ENCODE assay signal across 10 cellular contexts in genomic region chr5:132446621-132447020, GRCh38. TPM values are rescaled to one million over a fixed set of nuclear protein-coding genes. Genes with fewer than 3 reads are reported as not detected.
DNase-seq lines count a peak whose midpoint lies in the region; ATAC-seq and TF ChIP-seq lines count a peak whose summit lies in the region.
"Had no signal": no experiment of that assay in that cellular context is flagged by ENCODE, and none has a peak within 500 bp of the region (broad histone marks: within the 10 kb centered on the region; RNA-seq: fewer than 3 reads in every experiment).

No MANE protein-coding gene starts in this region.

- no peaks in the 10 kb centered on the region for H3K9me3 ChIP-seq in lung (ENCODE audit: control insufficient read depth in 2 of 2, insufficient read depth in 1 of 2, low read length in 1 of 2)
- H3K9me3 ChIP-seq in tibial nerve = no peaks in the 10 kb centered on the region
- no peaks in the 10 kb centered on the region for H3K9me3 ChIP-seq in WERI-Rb-1 (ENCODE audit: severe bottlenecking)

- intact Hi-C loops in activated CD8-positive, alpha-beta T cell treated with anti-CD3 and anti-CD28 coated beads for 36 hours (cut with micrococcal nuclease) = no loop called here

- no peaks in the 10 kb centered on the region for H3K9me3 Mint-ChIP-seq in activated CD8-positive, alpha-beta T cell treated with anti-CD3 and anti-CD28 coated beads, Interleukin-2, amount 10 ng/mL, durations not matched to agents 7 days and 5 days (ENCODE audit: insufficient read depth)
- H3K9me3 Mint-ChIP-seq in activated CD8-positive, alpha-beta T cell treated with anti-CD3 and anti-CD28 coated beads for 36 hours = no peaks in the 10 kb centered on the region

- H3K4me3 ChIP-seq in lung (no peak overlapping the region), tibial nerve (no peak overlapping the region), WERI-Rb-1 (ENCODE audit: low read depth, low read length) (no peak overlapping the region)

- no peak for ATAC-seq in activated CD8-positive, alpha-beta T cell treated with anti-CD3 and anti-CD28 coated beads, Interleukin-2, amount 10 ng/mL, durations not matched to agents 7 days and 5 days
- no peak for ATAC-seq in activated CD8-positive, alpha-beta T cell treated with anti-CD3 and anti-CD28 coated beads for 36 hours
- ATAC-seq in lung (ENCODE audit: insufficient read depth, low FRiP score) = no peak
- no peak for ATAC-seq in HG03520 (IDR thresholded peaks at IDR 0.05; ENCODE audit: unreplicated experiment)

- peaks cover 85% of the 10 kb centered on the region for H3K36me3 Mint-ChIP-seq in activated CD8-positive, alpha-beta T cell treated with anti-CD3 and anti-CD28 coated beads, Interleukin-2, amount 10 ng/mL, durations not matched to agents 7 days and 5 days (ENCODE audit: low read depth)
- peaks cover 43% of the 10 kb centered on the region for H3K36me3 Mint-ChIP-seq in activated CD8-positive, alpha-beta T cell treated with anti-CD3 and anti-CD28 coated beads for 36 hours (ENCODE audit: low read depth)

- H3K27me3 Mint-ChIP-seq in activated CD8-positive, alpha-beta T cell treated with anti-CD3 and anti-CD28 coated beads, Interleukin-2, amount 10 ng/mL, durations not matched to agents 7 days and 5 days (ENCODE audit: low read depth) = no peaks in the 10 kb centered on the region
- H3K27me3 Mint-ChIP-seq in activated CD8-positive, alpha-beta T cell treated with anti-CD3 and anti-CD28 coated beads for 36 hours = no peaks in the 10 kb centered on the region

- peak overlapping the region; percentile 68 to 76 for H3K27ac ChIP-seq in lung (ENCODE audit: low read depth in 1 of 2, low read length in 1 of 2)
- H3K27ac ChIP-seq in tibial nerve = peak overlapping the region in 3 of 4 donors; percentile 52 to 84 (median 65)
- H3K27ac ChIP-seq in WERI-Rb-1 = no peak overlapping the region

- WGBS in lung, 2 donors = 50 to 68% methylated on average over 6 of the region's 6 CpGs
- WGBS in tibial nerve, 2 donors = 32 to 35% methylated on average over 6 of the region's 6 CpGs

- H3K4me1 ChIP-seq in lung (ENCODE audit: control insufficient read depth in 2 of 2, insufficient read depth in 2 of 2, low read length in 2 of 2) (peaks cover 32% of the 10 kb centered on the region in 2 donors), tibial nerve (peaks cover 0 to 52% (median 25%) of the 10 kb centered on the region in 4 donors)

- H3K27ac Mint-ChIP-seq in activated CD8-positive, alpha-beta T cell treated with anti-CD3 and anti-CD28 coated beads, Interleukin-2, amount 10 ng/mL, durations not matched to agents 7 days and 5 days = peak overlapping the region; percentile 67
- H3K27ac Mint-ChIP-seq in activated CD8-positive, alpha-beta T cell treated with anti-CD3 and anti-CD28 coated beads for 36 hours = no peak overlapping the region

- no peak for TF ChIP-seq CTCF in activated CD8-positive, alpha-beta T cell treated with anti-CD3 and anti-CD28 coated beads for 36 hours (IDR thresholded peaks at IDR 0.05)
- TF ChIP-seq CTCF in lung (IDR thresholded peaks at IDR 0.05; ENCODE audit: control extremely low read depth, extremely low read depth) (no peak), tibial nerve (IDR thresholded peaks at IDR 0.05) (no peak), WERI-Rb-1 (IDR thresholded peaks at IDR 0.05; ENCODE audit: low read depth, low read length) (no peak)

- no peak overlapping the region for H3K4me3 Mint-ChIP-seq in activated CD8-positive, alpha-beta T cell treated with anti-CD3 and anti-CD28 coated beads, Interleukin-2, amount 10 ng/mL, durations not matched to agents 7 days and 5 days
- H3K4me3 Mint-ChIP-seq in activated CD8-positive, alpha-beta T cell treated with anti-CD3 and anti-CD28 coated beads for 36 hours = no peak overlapping the region

- CTCF ChIA-PET in activated CD8-positive, alpha-beta T cell treated with anti-CD3 and anti-CD28 coated beads, Interleukin-2, amount 10 ng/mL, durations not matched to agents 7 days and 5 days (lab: Charles Lee) = interaction anchor here (1.3 to 3.0 kb wide), 4 partner anchors 9 to 26 kb away, joined by 3 to 8 read pairs (median 5); no protein-coding TSS in a partner anchor
- CTCF ChIA-PET in activated CD8-positive, alpha-beta T cell treated with anti-CD3 and anti-CD28 coated beads for 36 hours (lab: Charles Lee) = interaction anchor here (1.3 to 3.2 kb wide), 6 partner anchors 9 to 54 kb away, joined by 3 to 11 read pairs (median 6); no protein-coding TSS in a partner anchor

- TF ChIP-seq EP300 in tibial nerve (IDR thresholded peaks at IDR 0.05) = peak in 1 of 2 donors; percentile 76

- POLR2A ChIA-PET in activated CD8-positive, alpha-beta T cell treated with anti-CD3 and anti-CD28 coated beads, Interleukin-2, amount 10 ng/mL, durations not matched to agents 7 days and 5 days (lab: Charles Lee) = interaction anchor here (0.7 to 1.0 kb wide), 3 partner anchors 20 to 44 kb away, joined by 3 to 4 read pairs (median 4); partner anchors contain the start of gene IRF1
- POLR2A ChIA-PET in activated CD8-positive, alpha-beta T cell treated with anti-CD3 and anti-CD28 coated beads for 36 hours (lab: Charles Lee) = interaction anchor here (0.5 to 2.0 kb wide), 5 partner anchors 8 to 35 kb away, joined by 4 to 20 read pairs (median 8); no protein-coding TSS in a partner anchor

- no peak for DNase-seq in activated CD8-positive, alpha-beta T cell treated with anti-CD3 and anti-CD28 coated beads, Interleukin-2, amount 10 ng/mL, durations not matched to agents 7 days and 5 days
- no peak for DNase-seq in activated CD8-positive, alpha-beta T cell treated with anti-CD3 and anti-CD28 coated beads for 36 hours
- DNase-seq in cerebellar nuclear complex (lab: John Stamatoyannopoulos, UW) = peak; percentile 54 to 89
- DNase-seq in lung (ENCODE audit: low spot score) = no peak
- peak; percentile 73 to 89 for DNase-seq in tibial nerve (ENCODE audit: low spot score in 2 of 2)
- DNase-seq in WERI-Rb-1 = no peak
- no peak for DNase-seq in mesenteric fat pad (ENCODE audit: low spot score)
- DNase-seq: ACHN; stimulated activated CD4-positive, alpha-beta T cell treated with anti-CD3 and anti-CD28 coated beads, Interleukin-2, amount 100 ng/mL, for 24 hours had no signal

- H3K36me3 ChIP-seq in lung (ENCODE audit: control insufficient read depth in 2 of 2, insufficient read depth in 2 of 2, low read length in 2 of 2) (peaks cover 0 to 6% of the 10 kb centered on the region in 2 donors), tibial nerve (peaks cover 0 to 15% (median 0%) of the 10 kb centered on the region in 3 donors), WERI-Rb-1 (no peaks in the 10 kb centered on the region)

- peaks cover 61% of the 10 kb centered on the region for H3K4me1 Mint-ChIP-seq in activated CD8-positive, alpha-beta T cell treated with anti-CD3 and anti-CD28 coated beads, Interleukin-2, amount 10 ng/mL, durations not matched to agents 7 days and 5 days (ENCODE audit: low read depth)
- H3K4me1 Mint-ChIP-seq in activated CD8-positive, alpha-beta T cell treated with anti-CD3 and anti-CD28 coated beads for 36 hours (ENCODE audit: low read depth) = peaks cover 63% of the 10 kb centered on the region

- no peaks in the 10 kb centered on the region for H3K27me3 ChIP-seq in lung (ENCODE audit: control insufficient read depth, insufficient read depth)
- no peaks in the 10 kb centered on the region for H3K27me3 ChIP-seq in tibial nerve
- no peaks in the 10 kb centered on the region for H3K27me3 ChIP-seq in WERI-Rb-1 (ENCODE audit: insufficient read depth, low read depth, severe bottlenecking)

- TF ChIP-seq POLR2A in tibial nerve (IDR thresholded peaks at IDR 0.05) = no peak

RNA-seq across cellular contexts. Expression of gene IRF1, which starts 44.0 kb away (rescaled TPM):
- 100 to 1,000 TPM; 221 to 228 TPM for total RNA-seq in activated CD8-positive, alpha-beta T cell treated with anti-CD3 and anti-CD28 coated beads, Interleukin-2, amount 10 ng/mL, durations not matched to agents 7 days and 5 days
- 100 to 1,000 TPM; 121 to 128 TPM for total RNA-seq in activated CD8-positive, alpha-beta T cell treated with anti-CD3 and anti-CD28 coated beads for 36 hours
- total RNA-seq in lung (10 to 100 TPM; 53.8 to 83.2 TPM), tibial nerve (10 to 100 TPM; 15.1 to 36.9 (median 28.4) TPM), mesenteric fat pad (61.1 TPM)
- polyA plus RNA-seq in lung = 100 to 1,000 TPM in 1 of 2 donors, 10 to 100 TPM in 1; 32.9 to 141 TPM

Comparison
In these comparisons a context has a peak if more than half of its experiments do, and no peak if none do; other contexts are left out.
1. DNase-seq: peak in cerebellar nuclear complex (2 of 2) and tibial nerve (2 of 2); none in activated CD8-positive, alpha-beta T cell treated with anti-CD3 and anti-CD28 coated beads, Interleukin-2, amount 10 ng/mL, durations not matched to agents 7 days and 5 days (single experiment), activated CD8-positive, alpha-beta T cell treated with anti-CD3 and anti-CD28 coated beads for 36 hours (single experiment), lung (single experiment), WERI-Rb-1 (single experiment) and mesenteric fat pad (single experiment).